8 cellular contexts compared by ENCODE assay signal in genomic region chrX:139203681-139204575, GRCh38.
DNase-seq lines count a peak whose midpoint lies in the region; ATAC-seq and TF ChIP-seq lines count a peak whose summit lies in the region.

No MANE protein-coding gene starts in this region.

- H3K4me3 ChIP-seq in A673 (ENCODE audit: low read depth, low read length, poor library complexity, severe bottlenecking) (peak overlapping the region; percentile 64), mesodermal cell (ENCODE audit: extremely low read depth, insufficient read depth, low read length, poor library complexity, severe bottlenecking) (peak overlapping the region; percentile 41), vagina (peak overlapping the region; percentile 33 to 44)

- H3K27me3 Mint-ChIP-seq in HFFc6 (ENCODE audit: insufficient read depth) (peaks cover 6% of the 10 kb centered on the region), chondrocyte (ENCODE audit: low read depth) (peaks cover 64% of the 10 kb centered on the region)

- H3K4me3 Mint-ChIP-seq in HFFc6 (peak overlapping the region; percentile 61; the same call in 1 of the 2 replicates), chondrocyte (ENCODE audit: unreplicated experiment) (peak overlapping the region; percentile 72)

- TF ChIP-seq POLR2A in vagina (IDR thresholded peaks at IDR 0.05): no peak

- no peaks in the 10 kb centered on the region for H3K9me3 Mint-ChIP-seq in HFFc6
- H3K9me3 Mint-ChIP-seq in chondrocyte (ENCODE audit: low read depth): no peaks in the 10 kb centered on the region

- peak; percentile 61 for DNase-seq in A673 (ENCODE audit: low spot score)
- no peak for DNase-seq in HFFc6
- no peak for DNase-seq in chondrocyte (ENCODE audit: low spot score)
- no peak for DNase-seq in vagina (ENCODE audit: extremely low spot score in 2 of 2)

- H3K4me1 ChIP-seq in A673 (ENCODE audit: insufficient read depth, low read length, poor library complexity, severe bottlenecking): no peaks in the 10 kb centered on the region
- H3K4me1 ChIP-seq in mesodermal cell (ENCODE audit: control insufficient read depth, insufficient read depth, low read length, poor library complexity, severe bottlenecking): peaks cover 6% of the 10 kb centered on the region
- no peaks in the 10 kb centered on the region for H3K4me1 ChIP-seq in vagina

- H3K9me3 ChIP-seq in A673 (ENCODE audit: low read depth, low read length, poor library complexity, severe bottlenecking) (no peaks in the 10 kb centered on the region), mesodermal cell (ENCODE audit: control insufficient read depth, low read length) (no peaks in the 10 kb centered on the region), vagina (no peaks in the 10 kb centered on the region)

- CTCF ChIA-PET in A673 (lab: Charles Lee): no interaction called here

- H3K36me3 Mint-ChIP-seq in HFFc6 (ENCODE audit: low read depth): no peaks in the 10 kb centered on the region
- peaks cover 1% of the 10 kb centered on the region for H3K36me3 Mint-ChIP-seq in chondrocyte (ENCODE audit: low read depth)

- POLR2A ChIA-PET in A673 (lab: Charles Lee; ENCODE audit: low non-redundant PET): no interaction called here

- TF ChIP-seq CTCF in A673 (conservative IDR thresholded peaks at IDR 0.05; ENCODE audit: low read depth, low read length) (peak; percentile 39; the same call in 1 of the 2 replicates), HFFc6 (IDR thresholded peaks at IDR 0.05) (no peak), chondrocyte (IDR thresholded peaks at IDR 0.05) (peak; percentile 15), vagina (IDR thresholded peaks at IDR 0.05) (no peak)

- no peaks in the 10 kb centered on the region for H3K4me1 Mint-ChIP-seq in HFFc6 (ENCODE audit: low read depth)
- H3K4me1 Mint-ChIP-seq in chondrocyte (ENCODE audit: low read depth): peaks cover 9% of the 10 kb centered on the region

- intact Hi-C loops in A673 (cut with micrococcal nuclease; ENCODE audit: unreplicated experiment) (loop anchor here (5.0 kb wide), 5 partner anchors 122 to 427 kb away; no protein-coding TSS in a partner anchor), vagina (cut with DNase I) (no loop called here)

- peak overlapping the region; percentile 84 for H3K27ac ChIP-seq in A673 (ENCODE audit: low read depth, low read length, poor library complexity, severe bottlenecking)
- H3K27ac ChIP-seq in mesodermal cell (ENCODE audit: low read depth, low read length, severe bottlenecking): peak overlapping the region; percentile 10
- H3K27ac ChIP-seq in vagina: peak overlapping the region; percentile 52

- 0% methylated on average over 7 to 14 of the region's 97 CpGs for WGBS in mesodermal cell (ENCODE audit: insufficient coverage in 2 of 2), 2 experiments

- no peak overlapping the region for H3K27ac Mint-ChIP-seq in HFFc6
- no peak overlapping the region for H3K27ac Mint-ChIP-seq in chondrocyte (ENCODE audit: unreplicated experiment)

- BruUV-seq in A673 (replicated peaks; lab: Mats Ljungman, UMichigan): no TSS peak

- H3K36me3 ChIP-seq in A673 (ENCODE audit: insufficient read depth, low read length, poor library complexity, severe bottlenecking): no peaks in the 10 kb centered on the region
- no peaks in the 10 kb centered on the region for H3K36me3 ChIP-seq in mesodermal cell (ENCODE audit: control insufficient read depth, insufficient read depth, low read length)
- no peaks in the 10 kb centered on the region for H3K36me3 ChIP-seq in vagina

- ATAC-seq in HG02642 (IDR thresholded peaks at IDR 0.05; ENCODE audit: poor library complexity, unreplicated experiment): no peak
- no peak for ATAC-seq in HG03520 (IDR thresholded peaks at IDR 0.05; ENCODE audit: unreplicated experiment)
- no peak for ATAC-seq in HG03571 (IDR thresholded peaks at IDR 0.05; ENCODE audit: unreplicated experiment)

- H3K27me3 ChIP-seq in A673 (replicated peaks; ENCODE audit: insufficient read depth, low read depth, low read length, poor library complexity): no peaks in the 10 kb centered on the region
- no peaks in the 10 kb centered on the region for H3K27me3 ChIP-seq in vagina

Comparison
In these comparisons a context has a peak if more than half of its experiments do, and no peak if none do; other contexts are left out.
1. H3K27ac ChIP-seq: peak in every context shown above with its lines; median percentile 84 in A673; 52 in vagina; 10 in mesodermal cell.
2. CTCF ChIP-seq: peak in A673 (single experiment) and chondrocyte (single experiment); none in HFFc6 (single experiment) and vagina (0 of 3).
3. Peak in every context shown above with its lines, with median percentiles within 50 percentile points of each other: H3K4me3 ChIP-seq.